12 cellular contexts compared by ENCODE assay signal in the genomic region with DNA sequence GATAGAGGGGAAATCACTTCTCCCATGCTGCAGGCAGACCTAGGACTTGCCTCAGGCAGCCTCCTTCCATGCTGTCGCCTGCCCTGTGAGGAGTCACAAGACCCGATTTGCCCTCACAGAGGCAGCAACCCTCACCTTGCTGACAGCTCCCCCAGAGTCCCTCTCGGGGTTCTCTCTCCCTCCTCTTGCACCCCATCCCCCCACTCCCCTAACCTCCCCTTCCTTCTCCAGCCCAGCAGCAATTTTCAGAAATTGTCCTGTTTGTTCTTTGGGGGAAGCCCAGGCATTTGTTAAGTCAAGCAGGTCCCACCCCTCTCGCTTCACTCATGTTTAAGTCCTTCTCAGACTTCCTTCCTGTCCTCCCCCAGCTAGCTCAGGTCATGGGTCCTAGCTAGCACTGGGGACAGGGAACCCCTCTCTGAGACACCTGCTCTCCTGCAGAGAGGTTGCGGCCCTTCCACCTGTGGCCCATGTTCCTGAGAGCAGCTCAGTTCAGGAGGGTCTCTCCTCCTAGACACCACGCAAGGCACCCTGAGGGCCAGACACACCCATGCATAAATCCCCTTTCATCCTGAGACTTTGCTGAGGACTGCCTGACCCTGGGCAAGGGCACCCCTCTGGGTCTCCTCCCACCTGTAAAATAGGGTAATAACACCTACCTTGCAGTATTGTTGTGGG. TPM values are rescaled to one million over a fixed set of nuclear protein-coding genes. Genes with fewer than 3 reads are reported as not detected.
DNase-seq lines count a peak whose midpoint lies in the region; ATAC-seq, FAIRE-seq and TF ChIP-seq lines count a peak whose summit lies in the region.
"Had no signal": no experiment of that assay in that cellular context is flagged by ENCODE, and none has a peak within 500 bp of the region (broad histone marks: within the 10 kb centered on the region; RNA-seq: fewer than 3 reads in every experiment).

No MANE protein-coding gene starts in this region.

- DNase-seq in CD4-positive, alpha-beta memory T cell: no peak
- DNase-seq in GM12891 (ENCODE audit: insufficient read length, low spot score) (no peak), omental fat pad (ENCODE audit: low spot score) (peak; percentile 19), NCI-H510A (lab: John Stamatoyannopoulos, UW) (no peak)
- peak; percentile 43 for DNase-seq in activated naive CD8-positive, alpha-beta T cell treated with anti-CD3 and anti-CD28 coated beads, Interleukin-2, amount 10 ng/mL, durations not matched to agents 7 days and 5 days
- DNase-seq: immature natural killer cell, NCI-H526 had no signal

- H3K4me3 ChIP-seq in CD4-positive, alpha-beta memory T cell (ENCODE audit: low read length in 2 of 2): no peak overlapping the region
- H3K4me3 ChIP-seq: breast epithelium, SJSA1 had no signal

- peaks cover 33% of the 10 kb centered on the region for H3K4me1 ChIP-seq in CD4-positive, alpha-beta memory T cell (ENCODE audit: insufficient read depth, low read length)
- H3K4me1 ChIP-seq: breast epithelium, SJSA1 had no signal

- no peak overlapping the region for H3K27ac ChIP-seq in CD4-positive, alpha-beta memory T cell (ENCODE audit: low read depth, low read length)
- H3K27ac ChIP-seq: breast epithelium, SJSA1 had no signal

- ATAC-seq in activated naive CD8-positive, alpha-beta T cell treated with anti-CD3 and anti-CD28 coated beads, Interleukin-2, amount 10 ng/mL, durations not matched to agents 7 days and 5 days (ENCODE audit: low read depth): peak; percentile 20
- ATAC-seq in omental fat pad (ENCODE audit: low FRiP score): no peak
- no peak for ATAC-seq in HG02885 (IDR thresholded peaks at IDR 0.05; ENCODE audit: poor library complexity, unreplicated experiment)
- ATAC-seq in GM18867 (IDR thresholded peaks at IDR 0.05; ENCODE audit: unreplicated experiment): no peak

- no peaks in the 10 kb centered on the region for H3K36me3 ChIP-seq in CD4-positive, alpha-beta memory T cell (ENCODE audit: insufficient read depth, low read length)
- H3K36me3 ChIP-seq: breast epithelium, SJSA1 had no signal

- peak overlapping the region in 6 of 7 donors; percentile 17 to 87 (median 48) for H3K27ac Mint-ChIP-seq in CD4-positive, alpha-beta memory T cell
- peak overlapping the region; percentile 93 for H3K27ac Mint-ChIP-seq in activated naive CD8-positive, alpha-beta T cell treated with anti-CD3 and anti-CD28 coated beads, Interleukin-2, amount 10 ng/mL, durations not matched to agents 7 days and 5 days

- CTCF ChIA-PET in CD4-positive, alpha-beta memory T cell (lab: Charles Lee; ENCODE audit: partially characterized antibody): interaction anchor here (1.5 to 4.9 kb wide), 5 partner anchors 13 to 223 kb away, joined by 4 to 23 read pairs (median 16); no protein-coding TSS in a partner anchor

- no peaks in the 10 kb centered on the region for H3K9me3 ChIP-seq in CD4-positive, alpha-beta memory T cell (ENCODE audit: control insufficient read depth in 1 of 2, low read length in 2 of 2)
- H3K9me3 ChIP-seq: breast epithelium, SJSA1 had no signal

- no peak for TF ChIP-seq POLR2A in GM12891 (IDR thresholded peaks at IDR 0.05; ENCODE audit: low read depth, low read length)

- POLR2A ChIA-PET in CD4-positive, alpha-beta memory T cell (lab: Charles Lee; ENCODE audit: partially characterized antibody): interaction anchor here (6.9 kb wide), 1 partner anchor 15 kb away, joined by 70 read pairs; no protein-coding TSS in a partner anchor
- POLR2A ChIA-PET in activated naive CD8-positive, alpha-beta T cell treated with anti-CD3 and anti-CD28 coated beads, Interleukin-2, amount 10 ng/mL, durations not matched to agents 7 days and 5 days (lab: Charles Lee): interaction anchor here (0.7 to 1.3 kb wide), 2 partner anchors 79 to 222 kb away, joined by 3 to 4 read pairs; no protein-coding TSS in a partner anchor

- no peaks in the 10 kb centered on the region for H3K36me3 Mint-ChIP-seq in CD4-positive, alpha-beta memory T cell
- no peaks in the 10 kb centered on the region for H3K36me3 Mint-ChIP-seq in activated naive CD8-positive, alpha-beta T cell treated with anti-CD3 and anti-CD28 coated beads, Interleukin-2, amount 10 ng/mL, durations not matched to agents 7 days and 5 days
- H3K36me3 Mint-ChIP-seq: immature natural killer cell had no signal

- TF ChIP-seq CTCF in omental fat pad (IDR thresholded peaks at IDR 0.05): no peak

- intact Hi-C loops in CD4-positive, alpha-beta memory T cell (cut with micrococcal nuclease): no loop called here

- peaks cover 19 to 57% (median 35%) of the 10 kb centered on the region in 4 donors for H3K4me1 Mint-ChIP-seq in CD4-positive, alpha-beta memory T cell
- peaks cover 45% of the 10 kb centered on the region for H3K4me1 Mint-ChIP-seq in activated naive CD8-positive, alpha-beta T cell treated with anti-CD3 and anti-CD28 coated beads, Interleukin-2, amount 10 ng/mL, durations not matched to agents 7 days and 5 days

- no peaks in the 10 kb centered on the region for H3K9me3 Mint-ChIP-seq in CD4-positive, alpha-beta memory T cell
- no peaks in the 10 kb centered on the region for H3K9me3 Mint-ChIP-seq in activated naive CD8-positive, alpha-beta T cell treated with anti-CD3 and anti-CD28 coated beads, Interleukin-2, amount 10 ng/mL, durations not matched to agents 7 days and 5 days
- H3K9me3 Mint-ChIP-seq: immature natural killer cell, neural crest cell had no signal

- no peaks in the 10 kb centered on the region for H3K27me3 ChIP-seq in CD4-positive, alpha-beta memory T cell (ENCODE audit: insufficient read depth, low read length)
- H3K27me3 ChIP-seq: breast epithelium, SJSA1 had no signal

- H3K4me3 Mint-ChIP-seq in CD4-positive, alpha-beta memory T cell: peak overlapping the region in 3 of 8 donors; percentile 10 to 59 (median 48)
- H3K4me3 Mint-ChIP-seq in activated naive CD8-positive, alpha-beta T cell treated with anti-CD3 and anti-CD28 coated beads, Interleukin-2, amount 10 ng/mL, durations not matched to agents 7 days and 5 days: peak overlapping the region; percentile 54
- H3K4me3 Mint-ChIP-seq: neural crest cell had no signal

- H3K27me3 Mint-ChIP-seq in CD4-positive, alpha-beta memory T cell: no peaks in the 10 kb centered on the region
- H3K27me3 Mint-ChIP-seq in activated naive CD8-positive, alpha-beta T cell treated with anti-CD3 and anti-CD28 coated beads, Interleukin-2, amount 10 ng/mL, durations not matched to agents 7 days and 5 days: no peaks in the 10 kb centered on the region

- FAIRE-seq in GM12891 (lab: Jason Lieb, UNC): peak; percentile 35

TF ChIP-seq in GM12891, 5 proteins besides CTCF, POLR2A, EP300 and RAD21:
- TF ChIP-seq PAX5 (IDR thresholded peaks at IDR 0.05; ENCODE audit: insufficient read depth, low read length, severe bottlenecking) (no peak), POU2F2 (IDR thresholded peaks at IDR 0.05; ENCODE audit: low read depth, low read length) (no peak), POLR2AphosphoS5 (IDR thresholded peaks at IDR 0.05; ENCODE audit: low read depth, low read length) (no peak), SPI1 (IDR thresholded peaks at IDR 0.05; ENCODE audit: low read depth, low read length) (no peak), TAF1 (IDR thresholded peaks at IDR 0.05; ENCODE audit: low read depth, low read length) (no peak)

RNA-seq across cellular contexts. Expression of a gene that starts 6.3 kb away (rescaled TPM):
- 10 to 100 TPM in 1 of 2 experiments, 1 to 10 TPM in 1; 9.3 to 10.5 TPM for total RNA-seq in CD4-positive, alpha-beta memory T cell
- polyA plus RNA-seq in CD4-positive, alpha-beta memory T cell: 1 to 10 TPM; 3.5 to 7.1 TPM
- polyA plus RNA-seq in GM12891 (2012; ENCODE audit: low read depth, missing spikeins): 2.2 TPM
- total RNA-seq in activated naive CD8-positive, alpha-beta T cell treated with anti-CD3 and anti-CD28 coated beads, Interleukin-2, amount 10 ng/mL, durations not matched to agents 7 days and 5 days: 10 to 100 TPM; 28.0 to 31.2 TPM
- total RNA-seq in omental fat pad: 1 to 10 TPM; 1.1 to 4.3 (median 2.0) TPM
- total RNA-seq: SJSA1 had no signal

RNA-seq across cellular contexts. Expression of a gene that starts 33.8 kb away (rescaled TPM):
- total RNA-seq in CD4-positive, alpha-beta memory T cell: 1 to 10 TPM in 1 of 2 experiments, under 1 TPM in 1; 1.00 to 1.0 TPM
- not detected for polyA plus RNA-seq in CD4-positive, alpha-beta memory T cell
- 0.04 TPM for polyA plus RNA-seq in GM12891 (2012; ENCODE audit: low read depth, missing spikeins)
- 1 to 10 TPM; 1.4 to 3.1 TPM for total RNA-seq in activated naive CD8-positive, alpha-beta T cell treated with anti-CD3 and anti-CD28 coated beads, Interleukin-2, amount 10 ng/mL, durations not matched to agents 7 days and 5 days
- 10 to 100 TPM in 1 of 4 donors, 1 to 10 TPM in 2, under 1 TPM in 1; 0.95 to 10.9 (median 3.9) TPM for total RNA-seq in omental fat pad
- polyA plus RNA-seq: immature natural killer cell had no signal

RNA-seq across cellular contexts. Expression of a gene that starts 45.6 kb away (rescaled TPM):
- total RNA-seq in CD4-positive, alpha-beta memory T cell: not detected
- polyA plus RNA-seq in CD4-positive, alpha-beta memory T cell: under 1 TPM in 1 of 2 donors, not detected in 1; 0.15 TPM
- polyA plus RNA-seq in GM12891 (2012; ENCODE audit: low read depth, missing spikeins): 0.35 TPM
- under 1 TPM in 1 of 2 experiments, not detected in 1; 0.31 TPM for total RNA-seq in activated naive CD8-positive, alpha-beta T cell treated with anti-CD3 and anti-CD28 coated beads, Interleukin-2, amount 10 ng/mL, durations not matched to agents 7 days and 5 days
- 10 to 100 TPM; 21.5 to 79.9 (median 25.6) TPM for total RNA-seq in omental fat pad
- polyA plus RNA-seq: immature natural killer cell had no signal

Comparison
In these comparisons a context has a peak if more than half of its experiments do, and no peak if none do; other contexts are left out.
1. DNase-seq: peak in activated naive CD8-positive, alpha-beta T cell treated with anti-CD3 and anti-CD28 coated beads, Interleukin-2, amount 10 ng/mL, durations not matched to agents 7 days and 5 days (single experiment) and omental fat pad (single experiment); none in CD4-positive, alpha-beta memory T cell (0 of 5), GM12891 (single experiment) and NCI-H510A (single experiment).
2. RNA of a gene that starts 45.6 kb away (total RNA-seq): 21.5 to 79.9 TPM in omental fat pad; 0.31 TPM in activated naive CD8-positive, alpha-beta T cell treated with anti-CD3 and anti-CD28 coated beads, Interleukin-2, amount 10 ng/mL, durations not matched to agents 7 days and 5 days and not detected in CD4-positive, alpha-beta memory T cell; every median in the first group is over 10 times any median in the second.